26 cellular contexts compared by ENCODE assay signal in the genomic region with DNA sequence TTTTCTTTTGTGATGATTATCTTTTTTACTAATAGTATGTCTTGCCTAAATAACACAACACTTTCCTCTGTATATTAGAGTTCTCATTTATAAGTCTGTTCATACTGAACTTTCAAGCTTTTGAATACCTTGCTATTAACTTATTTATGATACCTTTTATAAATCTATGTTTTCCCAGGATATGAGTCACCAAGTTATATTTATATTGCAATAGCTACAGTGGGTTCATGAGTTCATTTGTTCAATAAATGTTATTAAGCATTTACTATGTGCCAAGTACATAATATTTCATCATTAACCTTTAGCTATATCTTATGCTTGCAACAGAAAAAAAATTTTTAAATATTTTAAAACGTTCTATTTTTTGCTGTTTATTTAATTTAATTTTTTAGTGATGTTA. TPM values are rescaled to one million over a fixed set of nuclear protein-coding genes. Genes with fewer than 3 reads are reported as not detected.
"Had no signal": no experiment of that assay in that cellular context is flagged by ENCODE, and none has a peak within 500 bp of the region (broad histone marks: within the 10 kb centered on the region; RNA-seq: fewer than 3 reads in every experiment).

No MANE protein-coding gene starts in this region.

- ATAC-seq: activated T-cell treated with anti-CD3 and anti-CD28 coated beads, Interleukin-2, amount 50 U/mL, for 4 hours; T-helper 17 cell had no signal

- H3K36me3 ChIP-seq: cardiac muscle cell had no signal

- H3K4me3 ChIP-seq: cardiac muscle cell had no signal

- H3K27ac ChIP-seq: cardiac muscle cell had no signal

- H3K27me3 ChIP-seq: cardiac muscle cell had no signal

- DNase-seq: activated B cell treated with CpG ODN at 0.5 μM for 24 hours; activated CD4-positive, alpha-beta T cell treated with anti-CD3 and anti-CD28 coated beads for 1 hour; activated CD4-positive, alpha-beta T cell treated with anti-CD3 and anti-CD28 coated beads, Interleukin-2, amount 10 ng/mL, durations not matched to agents 24 days and 14 days; activated CD4-positive, alpha-beta T cell treated with anti-CD3 and anti-CD28 coated beads, Interleukin-2, amount 50 U/mL, for 48 hours; activated effector memory CD4-positive, alpha-beta T cell treated with anti-CD3 and anti-CD28 coated beads, Interleukin-2, amount 50 U/mL, for 16 hours; activated naive CD4-positive, alpha-beta T cell treated with Interleukin-2 at 50 U/mL for 16 hours; activated T-cell treated with anti-CD3 and anti-CD28 coated beads, Interleukin-2, amount 50 U/mL, for 4 hours; amygdala; cerebellar nuclear complex; KG1; NCI-H1092; NCI-H1417; NCI-H1694; NCI-H2029; NCI-H2107; NCI-H2171 treated with DMSO at 0.1 percent for 48 hours; NCI-H226; NCI-H526 treated with DMSO at 0.1 percent for 48 hours; NCI-H82; SIG-M5; T-helper 17 cell; T-helper 9 cell had no signal

RNA-seq across cellular contexts. Expression of a gene that starts 18.3 kb away (rescaled TPM):
- total RNA-seq: activated B cell treated with CpG ODN at 0.5 μM for 24 hours; activated CD4-positive, alpha-beta T cell treated with anti-CD3 and anti-CD28 coated beads, Interleukin-2, amount 10 ng/mL, durations not matched to agents 24 days and 14 days; activated T-cell treated with anti-CD3 and anti-CD28 coated beads, Interleukin-2, amount 50 U/mL, for 4 hours; astrocyte; cardiac muscle cell; MCF 10A; OCI-LY7; T-helper 17 cell had no signal
- polyA plus RNA-seq: cardiac muscle cell had no signal

RNA-seq across cellular contexts. Expression of a gene that starts 28.3 kb away (rescaled TPM):
- total RNA-seq: activated B cell treated with CpG ODN at 0.5 μM for 24 hours, OCI-LY7 had no signal
